ENCODE assay signal across 17 cellular contexts in the genomic region with DNA sequence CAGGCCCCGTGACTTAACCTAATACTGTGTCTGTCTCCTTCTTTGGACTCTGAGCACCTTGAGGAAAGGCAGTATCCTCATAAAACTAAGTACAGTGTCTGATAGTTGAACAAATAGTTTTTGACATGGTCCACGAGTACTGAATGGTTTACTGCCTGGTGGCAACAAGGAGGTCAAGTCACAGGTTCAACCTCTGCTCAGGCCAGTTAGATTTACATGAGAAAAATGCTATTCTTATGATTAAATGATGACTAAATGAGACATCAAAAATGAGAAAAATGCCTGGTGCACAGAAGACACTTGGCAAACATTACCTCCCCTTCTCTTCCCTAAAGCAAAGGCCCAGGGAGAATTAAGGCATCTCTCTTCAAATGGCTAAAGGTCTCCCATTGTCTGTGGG. TPM values are rescaled to one million over a fixed set of nuclear protein-coding genes. Genes with fewer than 3 reads are reported as not detected.
DNase-seq lines count a peak whose midpoint lies in the region; ATAC-seq and TF ChIP-seq lines count a peak whose summit lies in the region.
"Had no signal": no experiment of that assay in that cellular context is flagged by ENCODE, and none has a peak within 500 bp of the region (broad histone marks: within the 10 kb centered on the region; RNA-seq: fewer than 3 reads in every experiment).

No MANE protein-coding gene starts in this region.

- peak; percentile 13 for DNase-seq in AG08396 (ENCODE audit: low spot score)
- DNase-seq in HCEC 1CT, result peak; percentile 47
- peak; percentile 13 for DNase-seq in adipocyte (ENCODE audit: low read depth)
- DNase-seq in osteoblast (ENCODE audit: insufficient read length, low spot score, missing footprints), result peak; percentile 73
- DNase-seq in stimulated activated naive CD4-positive, alpha-beta T cell treated with Interleukin-2 at 50 U/mL for 16 hours (lab: John Stamatoyannopoulos, UW), result no peak
- DNase-seq in HEK293T (ENCODE audit: extremely low spot score), result no peak
- DNase-seq in activated gamma-delta T cell treated with Interleukin-2 at 50 U/mL for 16 hours, result no peak
- DNase-seq in psoas muscle, result no peak
- DNase-seq: 8988T, DMS79, Kasumi-1, NCI-H1417, NCI-H1694 treated with DMSO at 0.1 percent for 48 hours, Peyer's patch had no signal

- H3K4me3 ChIP-seq in adipocyte (ENCODE audit: low read length) (no peak overlapping the region), osteoblast (ENCODE audit: insufficient read depth, low read length) (no peak overlapping the region), psoas muscle (no peak overlapping the region)
- H3K4me3 ChIP-seq: GM23338, HAP-1, Peyer's patch had no signal

- ATAC-seq in psoas muscle, result no peak
- ATAC-seq: GM23338, SK-N-SH treated with all-trans-retinoic acid at 6 μM for 48 hours had no signal

- H3K9ac ChIP-seq in adipocyte (ENCODE audit: low read length), result no peak overlapping the region

- intact Hi-C loops in psoas muscle (cut with DNase I), result loop anchor here in 1 of 2 donors (5.0 kb wide), 1 partner anchor 47 kb away; no protein-coding TSS in a partner anchor

- TF ChIP-seq CTCF in osteoblast (IDR thresholded peaks at IDR 0.05; ENCODE audit: extremely low read depth, low read depth, low read length) (no peak), psoas muscle (IDR thresholded peaks at IDR 0.05) (no peak)

- no peak overlapping the region for H2AFZ ChIP-seq in osteoblast (ENCODE audit: low read length)
- H2AFZ ChIP-seq: GM23338 had no signal

- no peak overlapping the region for H3K27ac ChIP-seq in osteoblast (ENCODE audit: low read depth, low read length)
- H3K27ac ChIP-seq in psoas muscle, result no peak overlapping the region
- H3K27ac ChIP-seq: Peyer's patch had no signal

- CTCF ChIA-PET in HEK293T (lab: Yijun Ruan, JAX), result no interaction called here

- POLR2A ChIA-PET in HEK293T (lab: Yijun Ruan, JAX), result no interaction called here

- H3K9me3 ChIP-seq in adipocyte (ENCODE audit: control insufficient read depth, low read length) (no peaks in the 10 kb centered on the region), osteoblast (ENCODE audit: low read depth, low read length) (no peaks in the 10 kb centered on the region), psoas muscle (no peaks in the 10 kb centered on the region)
- H3K9me3 ChIP-seq: HAP-1, Peyer's patch had no signal

- no peaks in the 10 kb centered on the region for H3K27me3 ChIP-seq in adipocyte (replicated peaks; ENCODE audit: control insufficient read depth, insufficient read depth, low read length)
- no peaks in the 10 kb centered on the region for H3K27me3 ChIP-seq in osteoblast (ENCODE audit: insufficient read depth, low read length)
- no peaks in the 10 kb centered on the region for H3K27me3 ChIP-seq in psoas muscle (ENCODE audit: insufficient read depth in 3 of 3, low read length in 2 of 3)
- H3K27me3 ChIP-seq: Peyer's patch had no signal

- no peaks in the 10 kb centered on the region for H4K20me1 ChIP-seq in osteoblast (ENCODE audit: insufficient read depth, low read length)

- H3K36me3 ChIP-seq in adipocyte (ENCODE audit: control insufficient read depth, insufficient read depth, low read length, severe bottlenecking), result peaks cover 47% of the 10 kb centered on the region
- H3K36me3 ChIP-seq in osteoblast (ENCODE audit: insufficient read depth, low read length), result peaks cover 6% of the 10 kb centered on the region
- H3K36me3 ChIP-seq in psoas muscle (ENCODE audit: insufficient read depth in 1 of 2, low read depth in 1 of 2), result peaks cover 17 to 100% of the 10 kb centered on the region in 2 donors

- whole genome bisulfite sequencing in psoas muscle, 3 donors, result 75 to 81% (median 80%) methylated on average over 2 of the region's 2 CpGs

- H3K4me1 ChIP-seq in adipocyte (ENCODE audit: control insufficient read depth, insufficient read depth, low read length) (no peaks in the 10 kb centered on the region), osteoblast (ENCODE audit: insufficient read depth, low read length) (peaks cover 5% of the 10 kb centered on the region), psoas muscle (no peaks in the 10 kb centered on the region)
- H3K4me1 ChIP-seq: HAP-1, Peyer's patch had no signal

- peak overlapping the region; percentile 12 for H3K4me2 ChIP-seq in osteoblast (ENCODE audit: insufficient read depth, low read length)
- H3K4me2 ChIP-seq: GM23338 had no signal

- H3K79me2 ChIP-seq in osteoblast (ENCODE audit: insufficient read depth, low read length), result no peaks in the 10 kb centered on the region

TF ChIP-seq in HEK293T, 16 proteins besides CTCF, POLR2A, EP300 and RAD21:
- TF ChIP-seq SP1 (IDR thresholded peaks at IDR 0.05) (no peak), FOXA1 (IDR thresholded peaks at IDR 0.05) (no peak), FOXK2 (IDR thresholded peaks at IDR 0.05) (no peak), ARNT (IDR thresholded peaks at IDR 0.05) (no peak), ZNF384 (IDR thresholded peaks at IDR 0.05) (no peak), TARDBP (IDR thresholded peaks at IDR 0.05) (no peak), LEF1 (IDR thresholded peaks at IDR 0.05; ENCODE audit: borderline replicate concordance) (no peak)
TF ChIP-seq in HEK293T: peak in this region for 0.

RNA-seq across cellular contexts. Expression of a gene that starts 48.8 kb away (rescaled TPM):
- total RNA-seq in osteoblast, result 18.0 and 19.2 TPM in 2 replicates
- total RNA-seq in psoas muscle, result 10 to 100 TPM; 34.4 to 94.2 (median 55.6) TPM
- 10 to 100 TPM; 24.5 to 70.9 (median 61.1) TPM for polyA plus RNA-seq in psoas muscle

Comparison
In these comparisons a context has a peak if more than half of its experiments do, and no peak if none do; other contexts are left out.
1. DNase-seq: peak in AG08396 (single experiment), HCEC 1CT (single experiment), adipocyte (single experiment) and osteoblast (single experiment); none in stimulated activated naive CD4-positive, alpha-beta T cell treated with Interleukin-2 at 50 U/mL for 16 hours (single experiment), HEK293T (single experiment), activated gamma-delta T cell treated with Interleukin-2 at 50 U/mL for 16 hours (single experiment) and psoas muscle (0 of 2).